12 cellular contexts compared by ENCODE assay signal in genomic region chr18:29078272-29078671, GRCh38.
"Had no signal": no experiment of that assay in that cellular context is flagged by ENCODE, and none has a peak within 500 bp of the region (broad histone marks: within the 10 kb centered on the region; RNA-seq: fewer than 3 reads in every experiment).

No MANE protein-coding gene starts in this region.

- H3K9me3 ChIP-seq: gastrocnemius medialis, stomach had no signal

- H3K27me3 Mint-ChIP-seq: activated naive CD4-positive, alpha-beta T cell treated with anti-CD3 and anti-CD28 coated beads, Interleukin-2, amount 10 ng/mL, durations not matched to agents 7 days and 5 days; activated T-helper 17 cell treated with anti-CD3 and anti-CD28 coated beads, Interleukin-2, amount 50 U/mL, for 72 hours had no signal

- H3K4me3 ChIP-seq: coronary artery, gastrocnemius medialis, stomach had no signal

- H3K27ac ChIP-seq: coronary artery, epithelial cell of prostate, gastrocnemius medialis, stomach, WERI-Rb-1 had no signal

- DNase-seq: activated CD4-positive, alpha-beta T cell treated with anti-CD3 and anti-CD28 coated beads for 48 hours; activated naive CD4-positive, alpha-beta T cell treated with anti-CD3 and anti-CD28 coated beads, Interleukin-2, amount 10 ng/mL, durations not matched to agents 7 days and 5 days; central memory CD4-positive, alpha-beta T cell; effector memory CD4-positive, alpha-beta T cell; gastrocnemius medialis; stimulated activated CD4-positive, alpha-beta T cell treated with anti-CD3 and anti-CD28 coated beads, Interleukin-15, amount 100 ng/mL, for 24 hours; stimulated activated CD4-positive, alpha-beta T cell treated with anti-CD3 and anti-CD28 coated beads, Interleukin-4, amount 100 ng/mL, for 4 hours; stomach; WERI-Rb-1 had no signal

- H3K36me3 Mint-ChIP-seq: activated naive CD4-positive, alpha-beta T cell treated with anti-CD3 and anti-CD28 coated beads, Interleukin-2, amount 10 ng/mL, durations not matched to agents 7 days and 5 days had no signal

- H3K4me1 ChIP-seq: gastrocnemius medialis, stomach had no signal

- H3K36me3 ChIP-seq: gastrocnemius medialis, stomach, WERI-Rb-1 had no signal

- H3K4me3 Mint-ChIP-seq: activated naive CD4-positive, alpha-beta T cell treated with anti-CD3 and anti-CD28 coated beads, Interleukin-2, amount 10 ng/mL, durations not matched to agents 7 days and 5 days; activated T-helper 17 cell treated with anti-CD3 and anti-CD28 coated beads, Interleukin-2, amount 50 U/mL, for 72 hours had no signal

- ATAC-seq: activated T-helper 17 cell treated with anti-CD3 and anti-CD28 coated beads, Interleukin-2, amount 50 U/mL, for 72 hours; gastrocnemius medialis had no signal

- H3K27me3 ChIP-seq: gastrocnemius medialis, stomach had no signal

- H3K4me1 Mint-ChIP-seq: activated naive CD4-positive, alpha-beta T cell treated with anti-CD3 and anti-CD28 coated beads, Interleukin-2, amount 10 ng/mL, durations not matched to agents 7 days and 5 days; activated T-helper 17 cell treated with anti-CD3 and anti-CD28 coated beads, Interleukin-2, amount 50 U/mL, for 72 hours had no signal

- H3K27ac Mint-ChIP-seq: activated naive CD4-positive, alpha-beta T cell treated with anti-CD3 and anti-CD28 coated beads, Interleukin-2, amount 10 ng/mL, durations not matched to agents 7 days and 5 days; activated T-helper 17 cell treated with anti-CD3 and anti-CD28 coated beads, Interleukin-2, amount 50 U/mL, for 72 hours had no signal
